In the genomic region with DNA sequence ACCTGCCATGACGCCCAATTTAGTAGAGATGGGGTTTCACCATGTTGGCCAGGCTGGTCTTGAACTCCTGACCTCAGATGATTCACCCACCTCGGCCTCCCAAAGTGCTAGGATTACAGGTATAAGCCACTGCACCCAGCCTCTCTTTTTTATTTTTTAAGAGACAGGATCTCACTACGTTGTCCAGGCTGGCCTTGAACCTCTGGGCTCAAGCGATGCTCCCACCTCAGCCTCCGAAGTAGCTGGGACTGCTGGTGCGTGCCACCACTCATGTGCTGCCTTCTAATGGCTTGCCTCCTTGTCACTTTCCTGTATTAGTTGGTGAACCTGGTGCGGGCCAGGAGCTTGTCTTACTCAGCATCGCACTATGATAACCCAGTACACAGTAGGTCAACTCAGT, we compare ENCODE assay signal across 23 cellular contexts. TPM values are rescaled to one million over a fixed set of nuclear protein-coding genes. Genes with fewer than 3 reads are reported as not detected.
DNase-seq lines count a peak whose midpoint lies in the region; ATAC-seq, FAIRE-seq and TF ChIP-seq lines count a peak whose summit lies in the region.
"Had no signal": no experiment of that assay in that cellular context is flagged by ENCODE, and none has a peak within 500 bp of the region (broad histone marks: within the 10 kb centered on the region; RNA-seq: fewer than 3 reads in every experiment).

No MANE protein-coding gene starts in this region.

- H3K4me2 ChIP-seq in HepG2 (ENCODE audit: low read depth, low read length) (no peak overlapping the region), astrocyte (ENCODE audit: low read length) (no peak overlapping the region)
- H3K4me2 ChIP-seq: BLaER1, GM23338 had no signal

- TF ChIP-seq EP300 in HepG2 (IDR thresholded peaks at IDR 0.05; ENCODE audit: low read depth in 2 of 2, low read length in 2 of 2) (no peak), HepG2 (CRISPR knock-in tag; IDR thresholded peaks at IDR 0.05; ENCODE audit: borderline replicate concordance) (no peak)

- FAIRE-seq in HepG2 (lab: Jason Lieb, UNC): no peak
- no peak for FAIRE-seq in astrocyte (lab: Jason Lieb, UNC)
- FAIRE-seq: GM12892, GM18507, H54 had no signal

- H3K4me3 ChIP-seq in HepG2 (replicated peaks in 1 of 3; ENCODE audit: insufficient read depth in 1 of 3, low read depth in 2 of 3, low read length in 3 of 3): no peak overlapping the region
- H3K4me3 ChIP-seq in right lobe of liver: no peak overlapping the region
- no peak overlapping the region for H3K4me3 ChIP-seq in astrocyte (ENCODE audit: insufficient read depth, low read depth, low read length)
- H3K4me3 ChIP-seq: BLaER1, GM23338 had no signal

- TF ChIP-seq CTCF in HepG2 (CRISPR knock-in tag; IDR thresholded peaks at IDR 0.05): no peak
- no peak for TF ChIP-seq CTCF in right lobe of liver (IDR thresholded peaks at IDR 0.05)
- TF ChIP-seq CTCF in astrocyte (IDR thresholded peaks at IDR 0.05; ENCODE audit: insufficient read depth, low read depth, low read length): no peak
- TF ChIP-seq CTCF in type B pancreatic cell (conservative IDR thresholded peaks at IDR 0.05): no peak

- no peak overlapping the region for H2AFZ ChIP-seq in HepG2 (ENCODE audit: low read length)
- peak overlapping the region; percentile 3 for H2AFZ ChIP-seq in astrocyte (ENCODE audit: low read depth, low read length)
- H2AFZ ChIP-seq: GM23338 had no signal

- H3K9me3 ChIP-seq in HepG2 (ENCODE audit: low read length): no peaks in the 10 kb centered on the region
- no peaks in the 10 kb centered on the region for H3K9me3 ChIP-seq in right lobe of liver
- no peaks in the 10 kb centered on the region for H3K9me3 ChIP-seq in astrocyte (ENCODE audit: insufficient read depth, low read depth, low read length)
- H3K9me3 ChIP-seq: BLaER1 had no signal

- H3K4me1 ChIP-seq in HepG2 (ENCODE audit: insufficient read depth, low read length) (peaks cover 17% of the 10 kb centered on the region), right lobe of liver (no peaks in the 10 kb centered on the region), astrocyte (ENCODE audit: insufficient read depth, low read length) (peaks cover 27% of the 10 kb centered on the region)
- H3K4me1 ChIP-seq: BLaER1 had no signal

- intact Hi-C loops in HepG2 (cut with micrococcal nuclease; ENCODE audit: unreplicated experiment) (no loop called here), right lobe of liver (cut with DNase I) (no loop called here)

- CTCF ChIA-PET in HepG2 (lab: Yijun Ruan, JAX; ENCODE audit: low intra/inter-chr PET ratio, low total read pairs): no interaction called here

- peaks cover 9% of the 10 kb centered on the region for H3K4me1 Mint-ChIP-seq in astrocyte (ENCODE audit: low read depth, unreplicated experiment)
- H3K4me1 Mint-ChIP-seq in type B pancreatic cell (ENCODE audit: unreplicated experiment): peaks cover 16% of the 10 kb centered on the region
- H3K4me1 Mint-ChIP-seq: CD14-positive monocyte; CD4-positive, alpha-beta memory T cell had no signal

- in situ Hi-C loops in HepG2 (cut with HindIII; ENCODE audit: extremely low pct_ligation_motif_present, low pct_unique_long_range_greater_than_20kb): no loop called here

- H3K9ac ChIP-seq in HepG2 (ENCODE audit: insufficient read depth, low read depth, low read length) (no peak overlapping the region), astrocyte (ENCODE audit: low read length) (no peak overlapping the region)
- H3K9ac ChIP-seq: BLaER1 had no signal

- H3K4me3 Mint-ChIP-seq in astrocyte (ENCODE audit: unreplicated experiment) (no peak overlapping the region), type B pancreatic cell (no peak overlapping the region)
- H3K4me3 Mint-ChIP-seq: CD14-positive monocyte; CD4-positive, alpha-beta memory T cell; GM23338; HFFc6 had no signal

- POLR2A ChIA-PET in HepG2 (lab: Yijun Ruan, JAX): no interaction called here

- H3K9me3 Mint-ChIP-seq in astrocyte (ENCODE audit: unreplicated experiment) (peaks cover 4% of the 10 kb centered on the region), type B pancreatic cell (no peaks in the 10 kb centered on the region)
- H3K9me3 Mint-ChIP-seq: CD4-positive, alpha-beta memory T cell; GM23338; HFFc6 had no signal

- WGBS in HepG2 (ENCODE audit: low lambda C conversion rate): 62% methylated on average over 8 of the region's 8 CpGs
- WGBS in right lobe of liver (ENCODE audit: insufficient coverage, low coverage, low lambda C conversion rate, missing lambda C conversion rate): 74% methylated on average over 3 of the region's 8 CpGs

- H3K27me3 Mint-ChIP-seq in astrocyte (ENCODE audit: low read depth, unreplicated experiment) (peaks cover 1% of the 10 kb centered on the region), type B pancreatic cell (no peaks in the 10 kb centered on the region)

- no peaks in the 10 kb centered on the region for H4K20me1 ChIP-seq in HepG2 (ENCODE audit: insufficient read depth, low read length)
- H4K20me1 ChIP-seq in astrocyte (ENCODE audit: insufficient read depth, low read length): no peaks in the 10 kb centered on the region
- H4K20me1 ChIP-seq: BLaER1 had no signal

- no peak for ATAC-seq in HepG2
- no peak for ATAC-seq in right lobe of liver
- no peak for ATAC-seq in HG03571 (IDR thresholded peaks at IDR 0.05; ENCODE audit: unreplicated experiment)
- no peak for ATAC-seq in HG03108 (IDR thresholded peaks at IDR 0.05; ENCODE audit: unreplicated experiment)

- H3K27me3 ChIP-seq in HepG2 (ENCODE audit: control insufficient read depth in 1 of 2, insufficient read depth in 2 of 2, low read length in 2 of 2) (peaks cover 2 to 11% of the 10 kb centered on the region in 2 experiments; a peak in 3 of 5 replicates), right lobe of liver (no peaks in the 10 kb centered on the region), astrocyte (ENCODE audit: insufficient read depth, low read length) (no peaks in the 10 kb centered on the region)
- H3K27me3 ChIP-seq: BLaER1 had no signal

- no peak overlapping the region for H3K27ac Mint-ChIP-seq in astrocyte (ENCODE audit: unreplicated experiment)
- H3K27ac Mint-ChIP-seq in type B pancreatic cell: peak overlapping the region; percentile 76
- H3K27ac Mint-ChIP-seq: CD14-positive monocyte; CD4-positive, alpha-beta memory T cell; GM23338; HFFc6 had no signal

- H3K36me3 Mint-ChIP-seq in astrocyte (ENCODE audit: low read depth, unreplicated experiment) (no peaks in the 10 kb centered on the region), type B pancreatic cell (no peaks in the 10 kb centered on the region)
- H3K36me3 Mint-ChIP-seq: CD14-positive monocyte; CD4-positive, alpha-beta memory T cell had no signal

- no peak for TF ChIP-seq RAD21 in HepG2 (CRISPR knock-in tag; IDR thresholded peaks at IDR 0.05)

- DNase-seq in HepG2 (ENCODE audit: low spot score) (no peak), right lobe of liver (no peak), astrocyte (ENCODE audit: low read depth) (no peak), myocyte (ENCODE audit: low read depth) (peak; percentile 33), type B pancreatic cell (ENCODE audit: extremely low spot score, unreplicated experiment) (no peak)
- no peak for DNase-seq in activated CD8-positive, alpha-beta memory T cell treated with anti-CD3 and anti-CD28 coated beads for 24 hours
- DNase-seq: CD4-positive, alpha-beta memory T cell; DMS153; DMS79; GDM1; HFFc6; KBM-7 had no signal

- no peak overlapping the region for H3K27ac ChIP-seq in HepG2 (ENCODE audit: extremely low read length, insufficient read depth, low read length)
- no peak overlapping the region for H3K27ac ChIP-seq in right lobe of liver
- no peak overlapping the region for H3K27ac ChIP-seq in astrocyte (ENCODE audit: low read depth, low read length)
- H3K27ac ChIP-seq: BLaER1 had no signal

- no TSS peak for BruUV-seq in HepG2 (replicated peaks; lab: Mats Ljungman, UMichigan)

- TF ChIP-seq POLR2A in HepG2 (IDR thresholded peaks at IDR 0.05; ENCODE audit: insufficient read depth in 1 of 2, low read depth in 2 of 2, low read length in 2 of 2): no peak
- TF ChIP-seq POLR2A in right lobe of liver (IDR thresholded peaks at IDR 0.05): no peak

- H3K79me2 ChIP-seq in HepG2 (ENCODE audit: insufficient read depth, low read length): no peaks in the 10 kb centered on the region
- H3K79me2 ChIP-seq in astrocyte (ENCODE audit: insufficient read depth, low read length): no peaks in the 10 kb centered on the region

- H3K36me3 ChIP-seq in HepG2 (replicated peaks in 1 of 2; ENCODE audit: control insufficient read depth in 1 of 2, insufficient read depth in 2 of 2, low read length in 2 of 2) (no peaks in the 10 kb centered on the region), right lobe of liver (no peaks in the 10 kb centered on the region), astrocyte (ENCODE audit: insufficient read depth, low read length) (no peaks in the 10 kb centered on the region)
- H3K36me3 ChIP-seq: BLaER1 had no signal

RNA-seq across cellular contexts. Expression of a gene that starts 27.0 kb away (rescaled TPM):
- total RNA-seq in HepG2 (2016; rRNA removed; fragmentation: Illumina TruSeq; extraction: Trizol) (not detected in 2 replicates), right lobe of liver (not detected), astrocyte (0.22 and 0.43 TPM in 2 replicates), myocyte (not detected in 2 replicates), type B pancreatic cell (ENCODE audit: low replicate concordance) (4.7 and 14.0 TPM in 2 replicates)
- total RNA-seq in HepG2 (2016; cell fraction: cytosol; rRNA removed; fragmentation: Illumina TruSeq; extraction: Trizol; ENCODE audit: low read depth): not detected in 2 replicates
- total RNA-seq in HepG2 (2016; cell fraction: insoluble cytoplasmic fraction; rRNA removed; fragmentation: Illumina TruSeq; extraction: Trizol): not detected in 2 replicates
- not detected in 2 replicates for total RNA-seq in HepG2 (2016; cell fraction: membrane; rRNA removed; fragmentation: Illumina TruSeq; extraction: Trizol)
- not detected in 2 replicates for total RNA-seq in HepG2 (2016; cell fraction: nucleus; rRNA removed; fragmentation: Illumina TruSeq; extraction: Trizol)
- polyA plus RNA-seq in HepG2 (2011; rRNA removed): not detected in 2 replicates
- not detected in 2 replicates for polyA plus RNA-seq in HepG2 (2011; cell fraction: cytosol; rRNA removed)
- not detected in 2 replicates for polyA plus RNA-seq in HepG2 (2011; cell fraction: nucleus; rRNA removed)
- not detected in 2 replicates for polyA plus RNA-seq in HepG2 (2012)
- not detected in 2 replicates for polyA plus RNA-seq in HepG2 (2016; cell fraction: cytosol; fragmentation: Illumina TruSeq; extraction: Trizol; ENCODE audit: low read depth)
- polyA plus RNA-seq in HepG2 (2016; cell fraction: insoluble cytoplasmic fraction; fragmentation: Illumina TruSeq; extraction: Trizol; ENCODE audit: low read depth): not detected in 2 replicates
- polyA plus RNA-seq in HepG2 (2016; cell fraction: membrane; fragmentation: Illumina TruSeq; extraction: Trizol; ENCODE audit: low read depth): not detected in 2 replicates
- not detected in 2 replicates for polyA plus RNA-seq in HepG2 (2016; cell fraction: nucleus; fragmentation: Illumina TruSeq; extraction: Trizol; ENCODE audit: insufficient read depth, low read depth)
- polyA minus RNA-seq in HepG2 (2011; rRNA and poly(A)+ RNA removed; ENCODE audit: low replicate concordance): not detected in 2 replicates
- polyA minus RNA-seq in HepG2 (2011; cell fraction: cytosol; rRNA and poly(A)+ RNA removed): not detected in 2 replicates
- not detected in 2 replicates for polyA minus RNA-seq in HepG2 (2011; cell fraction: nucleus; rRNA and poly(A)+ RNA removed)
- polyA plus RNA-seq in myocyte (2012): 0.11 TPM
- total RNA-seq: A673; CD4-positive, alpha-beta memory T cell; HFFc6; HT-29 had no signal
- polyA plus RNA-seq: AG04450; CD14-positive monocyte; CD4-positive, alpha-beta memory T cell had no signal
